In the genomic region with DNA sequence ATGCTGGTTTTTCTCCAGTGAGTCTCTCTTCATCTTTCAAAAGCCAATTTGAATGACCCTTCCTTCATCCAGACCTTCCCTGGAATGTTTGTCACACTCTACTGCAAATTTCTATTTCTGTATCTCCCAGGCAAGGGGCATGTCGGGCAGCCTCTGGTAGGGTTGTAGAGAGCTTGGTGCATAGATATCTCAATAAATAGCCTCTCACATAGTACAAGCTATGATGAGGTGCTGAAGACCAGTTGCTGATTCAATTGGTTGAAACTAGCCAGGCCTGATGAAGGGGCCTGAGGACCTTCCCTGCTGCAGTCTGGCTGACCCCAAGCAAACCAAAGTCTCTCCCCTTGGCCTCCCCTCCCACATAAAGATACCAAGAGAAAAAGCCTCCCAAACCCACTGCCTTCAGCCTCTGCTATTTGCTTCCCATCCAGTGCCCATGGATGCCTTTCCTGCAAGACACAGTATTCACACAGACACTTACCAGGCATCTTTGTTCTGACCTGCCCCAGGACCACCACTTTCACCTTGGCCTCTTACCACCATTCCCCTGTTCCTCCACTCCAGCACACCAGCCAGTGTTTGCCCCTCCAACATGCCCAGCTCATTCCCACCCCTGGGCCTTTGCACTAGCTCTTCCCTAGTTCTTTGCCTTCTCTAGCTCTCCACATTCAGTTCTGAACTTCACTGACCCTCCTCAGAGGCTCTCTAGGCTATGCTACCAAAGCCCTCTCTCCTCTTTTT, we compare ENCODE assay signal across 15 cellular contexts.
"Had no signal": no experiment of that assay in that cellular context is flagged by ENCODE, and none has a peak within 500 bp of the region (broad histone marks: within the 10 kb centered on the region; RNA-seq: fewer than 3 reads in every experiment).

No MANE protein-coding gene starts in this region.

- H3K27me3 ChIP-seq: gastrocnemius medialis, hepatocyte, thyroid gland had no signal

- H3K4me2 ChIP-seq: hepatocyte had no signal

- ATAC-seq: activated CD4-positive, alpha-beta T cell treated with anti-CD3 and anti-CD28 coated beads for 36 hours; activated CD8-positive, alpha-beta T cell treated with anti-CD3 and anti-CD28 coated beads, Interleukin-2, amount 10 ng/mL, durations not matched to agents 7 days and 5 days; gastrocnemius medialis had no signal

- H3K9me3 ChIP-seq: gastrocnemius medialis, thyroid gland had no signal

- H3K27ac Mint-ChIP-seq: activated CD4-positive, alpha-beta T cell treated with anti-CD3 and anti-CD28 coated beads for 36 hours; activated CD8-positive, alpha-beta T cell treated with anti-CD3 and anti-CD28 coated beads, Interleukin-2, amount 10 ng/mL, durations not matched to agents 7 days and 5 days; mesothelial cell of epicardium had no signal

- H3K4me3 Mint-ChIP-seq: activated CD4-positive, alpha-beta T cell treated with anti-CD3 and anti-CD28 coated beads for 36 hours; activated CD8-positive, alpha-beta T cell treated with anti-CD3 and anti-CD28 coated beads, Interleukin-2, amount 10 ng/mL, durations not matched to agents 7 days and 5 days; mesothelial cell of epicardium had no signal

- H3K27ac ChIP-seq: epithelial cell of prostate, gastrocnemius medialis, hepatocyte, WERI-Rb-1 had no signal

- FAIRE-seq: astrocyte, kidney had no signal

- H2AFZ ChIP-seq: hepatocyte had no signal

- H3K36me3 Mint-ChIP-seq: mesothelial cell of epicardium had no signal

- H3K36me3 ChIP-seq: gastrocnemius medialis, thyroid gland, WERI-Rb-1 had no signal

- H3K4me3 ChIP-seq: gastrocnemius medialis, hepatocyte, skin epidermis, thyroid gland had no signal

- DNase-seq: activated CD4-positive, alpha-beta T cell treated with anti-CD3 and anti-CD28 coated beads for 36 hours; activated CD8-positive, alpha-beta memory T cell treated with anti-CD3 and anti-CD28 coated beads, Interleukin-2, amount 50 U/mL, for 48 hours; activated CD8-positive, alpha-beta T cell treated with anti-CD3 and anti-CD28 coated beads, Interleukin-2, amount 10 ng/mL, durations not matched to agents 7 days and 5 days; effector memory CD4-positive, alpha-beta T cell; gastrocnemius medialis; kidney; nucleus accumbens; T1000; thyroid gland; WERI-Rb-1 had no signal

- H3K79me2 ChIP-seq: hepatocyte had no signal
